ENCODE assay signal across 8 cellular contexts in the genomic region with DNA sequence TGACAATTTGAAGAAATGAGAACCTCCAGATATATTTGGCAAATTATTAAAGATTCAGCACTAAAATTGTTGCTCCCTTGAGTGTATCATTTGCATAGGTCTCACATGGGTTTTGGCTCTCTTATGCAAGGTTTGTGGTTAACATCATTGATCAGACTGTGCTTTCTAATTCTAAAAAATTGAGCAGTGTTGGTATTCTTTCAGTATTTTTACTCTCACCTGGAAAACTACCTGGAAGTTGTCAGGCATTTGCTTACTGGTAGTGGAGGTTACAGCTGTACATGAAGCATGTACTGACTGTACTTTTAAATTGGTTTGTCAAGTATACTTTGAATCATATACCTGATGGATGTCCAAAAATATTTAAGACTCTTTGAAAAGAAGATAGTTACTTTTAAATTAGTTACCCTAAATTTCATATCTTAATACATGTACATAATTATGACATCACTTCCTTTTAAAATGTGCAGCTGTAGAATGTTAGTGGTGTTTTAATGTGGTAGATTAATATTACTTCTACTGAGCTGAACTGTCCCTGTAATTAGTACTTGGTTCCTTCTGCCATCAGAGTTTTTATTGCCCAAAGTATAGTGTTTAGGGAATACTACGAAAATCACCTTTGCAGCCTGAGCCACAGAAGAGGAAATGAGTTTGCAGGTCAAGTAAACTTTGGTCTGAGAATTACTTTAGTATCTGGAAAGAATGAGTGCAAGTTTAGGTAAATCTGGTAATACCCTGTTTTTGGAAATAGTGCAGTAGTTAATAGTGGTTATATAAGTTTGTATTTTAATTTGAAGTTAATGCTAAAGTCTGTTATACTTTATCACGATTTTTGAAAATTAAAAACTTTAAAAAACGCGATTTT. TPM values are rescaled to one million over a fixed set of nuclear protein-coding genes. Genes with fewer than 3 reads are reported as not detected.
DNase-seq lines count a peak whose midpoint lies in the region; ATAC-seq and TF ChIP-seq lines count a peak whose summit lies in the region.

No MANE protein-coding gene starts in this region.

- H3K9me3 Mint-ChIP-seq in neural progenitor cell: no peaks in the 10 kb centered on the region

- H3K4me3 Mint-ChIP-seq in neural progenitor cell: peak overlapping the region; percentile 93

- peak overlapping the region; percentile 100 for H3K27ac Mint-ChIP-seq in neural progenitor cell

- no peak for TF ChIP-seq CTCF in neural progenitor cell (IDR thresholded peaks at IDR 0.05)

- peaks cover 8% of the 10 kb centered on the region for H3K36me3 ChIP-seq in effector memory CD4-positive, alpha-beta T cell (ENCODE audit: control insufficient read depth, insufficient read depth, low read length)
- peaks cover 21% of the 10 kb centered on the region for H3K36me3 ChIP-seq in neural progenitor cell

- H3K4me3 ChIP-seq in effector memory CD4-positive, alpha-beta T cell (ENCODE audit: insufficient read depth, low read depth, low read length, poor library complexity, severe bottlenecking): peak overlapping the region; percentile 78
- peak overlapping the region; percentile 85 for H3K4me3 ChIP-seq in neural progenitor cell

- H4K20me1 ChIP-seq in neural progenitor cell (ENCODE audit: low read depth): peaks cover 91% of the 10 kb centered on the region

- H3K4me1 Mint-ChIP-seq in neural progenitor cell: peaks cover 42% of the 10 kb centered on the region

- peaks cover 30% of the 10 kb centered on the region for H3K4me1 ChIP-seq in effector memory CD4-positive, alpha-beta T cell (ENCODE audit: control insufficient read depth, insufficient read depth, low read length, poor library complexity, severe bottlenecking)
- H3K4me1 ChIP-seq in neural progenitor cell: peaks cover 48% of the 10 kb centered on the region

- peak overlapping the region; percentile 97 for H3K27ac ChIP-seq in effector memory CD4-positive, alpha-beta T cell (ENCODE audit: insufficient read depth, low read length, poor library complexity, severe bottlenecking)
- H3K27ac ChIP-seq in neural progenitor cell: peak overlapping the region; percentile 100

- H3K27me3 Mint-ChIP-seq in neural progenitor cell (ENCODE audit: insufficient read depth, low read depth): no peaks in the 10 kb centered on the region

- H3K9me3 ChIP-seq in effector memory CD4-positive, alpha-beta T cell (ENCODE audit: control insufficient read depth, low read length): no peaks in the 10 kb centered on the region
- no peaks in the 10 kb centered on the region for H3K9me3 ChIP-seq in neural progenitor cell (ENCODE audit: low read depth)

- H2AFZ ChIP-seq in neural progenitor cell (replicated peaks): no peak overlapping the region

- no peaks in the 10 kb centered on the region for H3K27me3 ChIP-seq in effector memory CD4-positive, alpha-beta T cell (replicated peaks; ENCODE audit: control insufficient read depth, insufficient read depth, low read length, poor library complexity, severe bottlenecking)
- no peaks in the 10 kb centered on the region for H3K27me3 ChIP-seq in neural progenitor cell

- peak in 2 of 3 experiments; percentile 42 to 73 for DNase-seq in NCI-H1417 (lab: John Stamatoyannopoulos, UW)
- no peak for DNase-seq in NCI-H1417 treated with DMSO at 0.1 percent for 48 hours (lab: John Stamatoyannopoulos, UW)
- DNase-seq in OCI-M1 (lab: John Stamatoyannopoulos, UW): peak; percentile 57
- no peak for DNase-seq in effector memory CD4-positive, alpha-beta T cell
- no peak for DNase-seq in neural progenitor cell (ENCODE audit: low spot score)

- H3K36me3 Mint-ChIP-seq in neural progenitor cell: peaks cover 25% of the 10 kb centered on the region

- peaks cover 100% of the 10 kb centered on the region for H3K79me2 ChIP-seq in neural progenitor cell (ENCODE audit: low read depth)

- H3F3A ChIP-seq in neural progenitor cell (ENCODE audit: low read depth): peaks cover 87% of the 10 kb centered on the region

- ATAC-seq in HG03460 (IDR thresholded peaks at IDR 0.05; ENCODE audit: unreplicated experiment) (no peak), HG03159 (IDR thresholded peaks at IDR 0.05; ENCODE audit: unreplicated experiment) (no peak), GM18858 (IDR thresholded peaks at IDR 0.05; ENCODE audit: unreplicated experiment) (no peak)

- peak overlapping the region; percentile 93 for H3K4me2 ChIP-seq in neural progenitor cell

- peak overlapping the region; percentile 98 for H3K9ac ChIP-seq in neural progenitor cell

RNA-seq across cellular contexts. Expression of gene CHD2, which starts 2.8 kb away (rescaled TPM):
- 77.6 and 128 TPM in 2 replicates for total RNA-seq in neural progenitor cell (ENCODE audit: low replicate concordance)

Comparison
In these comparisons a context has a peak if more than half of its experiments do, and no peak if none do; other contexts are left out.
1. DNase-seq: peak in NCI-H1417 (2 of 3) and OCI-M1 (single experiment); none in NCI-H1417 treated with DMSO at 0.1 percent for 48 hours (single experiment), effector memory CD4-positive, alpha-beta T cell (0 of 3) and neural progenitor cell (single experiment).